11 cellular contexts compared by ENCODE assay signal in genomic region chr16:64051826-64052225, GRCh38.
A peak's percentile ranks its signal among the peaks of the same experiment; 100 is the strongest.
DNase-seq lines count a peak whose midpoint lies in the region; ATAC-seq, FAIRE-seq and TF ChIP-seq lines count a peak whose summit lies in the region.
"Had no signal": no experiment of that assay in that cellular context is flagged by ENCODE, and none has a peak within 500 bp of the region (broad histone marks: within the 10 kb centered on the region; RNA-seq: fewer than 3 reads in every experiment).

No MANE protein-coding gene starts in this region.

- TF ChIP-seq CTCF in D721Med (IDR thresholded peaks at IDR 0.05; ENCODE audit: insufficient read depth, missing control alignments): peak; percentile 33
- peak; percentile 53 for TF ChIP-seq CTCF in LNCAP (IDR thresholded peaks at IDR 0.05)
- peak; percentile 9; the same call in 1 of the 2 replicates for TF ChIP-seq CTCF in WERI-Rb-1 (IDR thresholded peaks at IDR 0.05; ENCODE audit: low read depth, low read length)
- TF ChIP-seq CTCF in right lobe of liver (IDR thresholded peaks at IDR 0.05): peak; percentile 11 to 35 (median 21)
- no peak for TF ChIP-seq CTCF in tibial artery (IDR thresholded peaks at IDR 0.05)
- no peak for TF ChIP-seq CTCF in kidney (IDR thresholded peaks at IDR 0.05; ENCODE audit: borderline replicate concordance, extremely low read depth, insufficient read depth)

- peak in 1 of 4 donors; percentile 49 for ATAC-seq in right lobe of liver
- no peak for ATAC-seq in HG03469 (IDR thresholded peaks at IDR 0.05; ENCODE audit: unreplicated experiment)
- ATAC-seq in HG02678 (IDR thresholded peaks at IDR 0.05; ENCODE audit: unreplicated experiment): no peak

- H3K9me3 ChIP-seq in WERI-Rb-1 (ENCODE audit: severe bottlenecking) (no peaks in the 10 kb centered on the region), right lobe of liver (no peaks in the 10 kb centered on the region), tibial artery (peaks cover 0 to 5% (median 0%) of the 10 kb centered on the region in 3 donors), kidney (ENCODE audit: control insufficient read depth in 1 of 2, low read length in 2 of 2) (peaks cover 0 to 5% of the 10 kb centered on the region in 2 donors)
- H3K9me3 ChIP-seq: SJSA1 had no signal

- no peak overlapping the region for H3K27ac ChIP-seq in WERI-Rb-1
- H3K27ac ChIP-seq in right lobe of liver: no peak overlapping the region
- no peak overlapping the region for H3K27ac ChIP-seq in tibial artery
- no peak overlapping the region for H3K27ac ChIP-seq in kidney (ENCODE audit: low read depth in 2 of 2, low read length in 2 of 2)
- H3K27ac ChIP-seq: SJSA1 had no signal

- intact Hi-C loops in right lobe of liver (cut with DNase I): no loop called here
- intact Hi-C loops in tibial artery (cut with DNase I; ENCODE audit: low total_unique reads): no loop called here
- intact Hi-C loops in kidney (cut with DNase I): no loop called here

- DNase-seq in D721Med (ENCODE audit: insufficient read length, low spot score) (no peak), WERI-Rb-1 (no peak), right lobe of liver (no peak), tibial artery (no peak), kidney (no peak)
- DNase-seq: activated naive CD8-positive, alpha-beta T cell treated with anti-CD3 and anti-CD28 coated beads, Interleukin-2, amount 10 ng/mL, durations not matched to agents 7 days and 5 days; stimulated activated CD4-positive, alpha-beta T cell treated with anti-CD3 and anti-CD28 coated beads, Interleukin-4, amount 100 ng/mL, for 4 hours had no signal

- H3K4me1 ChIP-seq in right lobe of liver: no peaks in the 10 kb centered on the region
- no peaks in the 10 kb centered on the region for H3K4me1 ChIP-seq in tibial artery
- H3K4me1 ChIP-seq in kidney (ENCODE audit: control insufficient read depth in 1 of 2, insufficient read depth in 1 of 2, low read depth in 1 of 2, low read length in 2 of 2): no peaks in the 10 kb centered on the region
- H3K4me1 ChIP-seq: SJSA1 had no signal

- no peaks in the 10 kb centered on the region for H3K36me3 ChIP-seq in WERI-Rb-1
- H3K36me3 ChIP-seq in right lobe of liver: no peaks in the 10 kb centered on the region
- H3K36me3 ChIP-seq in tibial artery: no peaks in the 10 kb centered on the region
- H3K36me3 ChIP-seq in kidney (ENCODE audit: control insufficient read depth in 1 of 2, insufficient read depth in 2 of 2, low read length in 2 of 2): no peaks in the 10 kb centered on the region
- H3K36me3 ChIP-seq: SJSA1 had no signal

- no peak for TF ChIP-seq POLR2A in right lobe of liver (IDR thresholded peaks at IDR 0.05)

- no peaks in the 10 kb centered on the region for H3K27me3 ChIP-seq in WERI-Rb-1 (ENCODE audit: insufficient read depth, low read depth, severe bottlenecking)
- H3K27me3 ChIP-seq in right lobe of liver: no peaks in the 10 kb centered on the region
- H3K27me3 ChIP-seq in tibial artery: no peaks in the 10 kb centered on the region
- H3K27me3 ChIP-seq: SJSA1 had no signal

- FAIRE-seq in D721Med (lab: Jason Lieb, UNC): no peak
- FAIRE-seq in kidney (lab: Jason Lieb, UNC): no peak

- no peak overlapping the region for H3K4me3 ChIP-seq in WERI-Rb-1 (ENCODE audit: low read depth, low read length)
- no peak overlapping the region for H3K4me3 ChIP-seq in right lobe of liver
- no peak overlapping the region for H3K4me3 ChIP-seq in tibial artery
- no peak overlapping the region for H3K4me3 ChIP-seq in kidney (ENCODE audit: low read length in 2 of 2)
- H3K4me3 ChIP-seq: SJSA1 had no signal

- no peak overlapping the region for H3K9ac ChIP-seq in kidney (ENCODE audit: low read length in 2 of 2)

Comparison
In these comparisons a context has a peak if more than half of its experiments do, and no peak if none do; other contexts are left out.
1. CTCF ChIP-seq: peak in D721Med (single experiment), LNCAP (single experiment), WERI-Rb-1 (single experiment) and right lobe of liver (4 of 4); none in tibial artery (0 of 2) and kidney (single experiment).